ENCODE assay signal across 22 cellular contexts in the genomic region with DNA sequence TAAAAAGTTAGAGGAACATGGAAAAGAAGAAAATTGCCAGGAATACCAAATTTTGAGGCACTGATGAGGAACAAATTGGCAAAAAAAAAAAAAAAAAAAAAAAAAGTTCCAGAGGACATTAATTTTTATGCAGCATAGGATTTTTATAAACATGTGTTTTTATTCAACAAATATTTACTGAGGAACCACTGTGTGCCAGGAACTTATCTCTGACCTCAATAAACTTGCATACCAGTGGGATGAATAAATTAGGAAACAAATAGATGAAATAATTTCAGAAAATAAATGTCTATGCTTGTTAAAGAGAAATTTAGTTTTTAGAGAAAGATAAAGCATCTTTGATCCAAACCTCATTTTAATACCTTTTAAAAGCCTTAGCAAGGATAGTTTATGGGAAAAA.
"Had no signal": no experiment of that assay in that cellular context is flagged by ENCODE, and none has a peak within 500 bp of the region (broad histone marks: within the 10 kb centered on the region; RNA-seq: fewer than 3 reads in every experiment).

No MANE protein-coding gene starts in this region.

- H3K4me1 ChIP-seq: Peyer's patch had no signal

- ATAC-seq: activated T-cell treated with anti-CD3 and anti-CD28 coated beads, Interleukin-2, amount 50 U/mL, for 4 hours; WTC11 had no signal

- H3K36me3 ChIP-seq: Peyer's patch had no signal

- DNase-seq: activated CD4-positive, alpha-beta memory T cell treated with anti-CD3 and anti-CD28 coated beads for 36 hours; activated CD4-positive, alpha-beta T cell treated with anti-CD3 and anti-CD28 coated beads, Interleukin-2, amount 10 ng/mL, durations not matched to agents 7 days and 5 days; activated CD4-positive, CD25-positive, alpha-beta regulatory T cell treated with anti-CD3 and anti-CD28 coated beads, Interleukin-2, amount 50 U/mL, for 72 hours; activated CD8-positive, alpha-beta memory T cell treated with anti-CD3 and anti-CD28 coated beads for 24 hours; activated gamma-delta T cell; activated naive CD4-positive, alpha-beta T cell treated with anti-CD3 and anti-CD28 coated beads for 36 hours; activated T-cell treated with anti-CD3 and anti-CD28 coated beads, Interleukin-2, amount 50 U/mL, for 4 hours; anterior cingulate cortex; caudate nucleus; KG1; NCI-H1048; NCI-H146; NCI-H1930; NCI-H2171; NCI-H2227 treated with DMSO at 0.1 percent for 48 hours; NCI-H526; NCI-H82; OCI-M1; Peyer's patch; SHP77 treated with DMSO at 0.1 percent for 48 hours had no signal

- H3K27ac ChIP-seq: Peyer's patch, RWPE1 had no signal

- H3K4me3 ChIP-seq: Peyer's patch had no signal

- H3K27me3 ChIP-seq: Peyer's patch had no signal
